9 cellular contexts compared by ENCODE assay signal in the genomic region with DNA sequence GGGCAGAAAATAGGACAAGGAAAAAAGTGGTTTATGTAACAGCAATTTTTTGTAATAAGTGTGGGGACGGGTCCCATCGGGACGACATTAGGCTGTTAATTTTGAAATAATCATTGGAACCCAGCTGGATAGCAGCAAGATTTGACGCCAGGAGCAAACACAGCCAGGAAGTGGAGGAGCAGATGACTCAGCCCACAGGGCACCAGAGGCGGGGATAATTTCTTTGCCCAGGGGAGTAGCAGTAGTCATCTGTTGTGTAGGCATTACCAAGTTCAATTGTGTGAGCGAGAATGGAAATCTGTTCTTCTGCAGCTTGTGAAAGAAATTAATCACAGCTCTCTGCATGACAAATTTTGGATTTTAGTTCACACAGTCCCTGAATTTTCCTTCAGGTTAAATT. TPM values are rescaled to one million over a fixed set of nuclear protein-coding genes. Genes with fewer than 3 reads are reported as not detected.
A peak's percentile ranks its signal among the peaks of the same experiment; 100 is the strongest.
DNase-seq lines count a peak whose midpoint lies in the region; ATAC-seq, FAIRE-seq and TF ChIP-seq lines count a peak whose summit lies in the region.
"Had no signal": no experiment of that assay in that cellular context is flagged by ENCODE, and none has a peak within 500 bp of the region (broad histone marks: within the 10 kb centered on the region; RNA-seq: fewer than 3 reads in every experiment).

No MANE protein-coding gene starts in this region.

- H3K4me3 ChIP-seq in coronary artery (peak overlapping the region; percentile 3), HepG2 (replicated peaks in 1 of 3; ENCODE audit: insufficient read depth in 1 of 3, low read depth in 2 of 3, low read length in 3 of 3) (no peak overlapping the region), thyroid gland (replicated peaks in 1 of 3) (no peak overlapping the region)

- no peaks in the 10 kb centered on the region for H4K20me1 ChIP-seq in HepG2 (ENCODE audit: insufficient read depth, low read length)

- no peak for TF ChIP-seq POLR2A in HepG2 (IDR thresholded peaks at IDR 0.05; ENCODE audit: insufficient read depth in 1 of 2, low read depth in 2 of 2, low read length in 2 of 2)
- TF ChIP-seq POLR2A in thyroid gland (IDR thresholded peaks at IDR 0.05), result no peak

- no peak for TF ChIP-seq RAD21 in HepG2 (CRISPR knock-in tag; IDR thresholded peaks at IDR 0.05)

- H3K27me3 ChIP-seq in HepG2 (ENCODE audit: control insufficient read depth in 1 of 2, insufficient read depth in 2 of 2, low read length in 2 of 2) (peaks cover 3 to 18% of the 10 kb centered on the region in 2 experiments; a peak in 4 of 5 replicates), thyroid gland (no peaks in the 10 kb centered on the region)
- H3K27me3 ChIP-seq in CD4-positive, alpha-beta T cell (ENCODE audit: control insufficient read depth, insufficient read depth, low read length), result no peaks in the 10 kb centered on the region

- no peaks in the 10 kb centered on the region for H3K79me2 ChIP-seq in HepG2 (ENCODE audit: insufficient read depth, low read length)

- FAIRE-seq in HepG2 (lab: Jason Lieb, UNC), result peak; percentile 52
- FAIRE-seq: G401.6 had no signal

- H3K27ac ChIP-seq in coronary artery (peak overlapping the region; percentile 31 to 67), HepG2 (ENCODE audit: extremely low read length, insufficient read depth, low read length) (no peak overlapping the region), thyroid gland (no peak overlapping the region)
- no peak overlapping the region for H3K27ac ChIP-seq in CD4-positive, alpha-beta T cell (ENCODE audit: low read depth, low read length)

- H2AFZ ChIP-seq in HepG2 (ENCODE audit: low read length), result no peak overlapping the region

- H3K27ac Mint-ChIP-seq in CD4-positive, alpha-beta T cell, result no peak overlapping the region

- no TSS peak for BruUV-seq in HepG2 (replicated peaks; lab: Mats Ljungman, UMichigan)

- no peaks in the 10 kb centered on the region for H3K9me3 Mint-ChIP-seq in CD4-positive, alpha-beta T cell

- ATAC-seq in HepG2, result peak; percentile 84
- ATAC-seq in CD4-positive, alpha-beta T cell (ENCODE audit: poor library complexity), result no peak

- H3K4me1 Mint-ChIP-seq in CD4-positive, alpha-beta T cell (ENCODE audit: low read depth), result no peaks in the 10 kb centered on the region

- intact Hi-C loops in HepG2 (cut with micrococcal nuclease; ENCODE audit: unreplicated experiment) (no loop called here), thyroid gland (cut with DNase I) (no loop called here)
- intact Hi-C loops in CD4-positive, alpha-beta T cell (cut with DNase I, micrococcal nuclease), result no loop called here

- no peak for TF ChIP-seq CTCF in coronary artery (IDR thresholded peaks at IDR 0.05)
- no peak for TF ChIP-seq CTCF in HepG2 (CRISPR knock-in tag; IDR thresholded peaks at IDR 0.05)
- TF ChIP-seq CTCF in thyroid gland (IDR thresholded peaks at IDR 0.05), result no peak
- TF ChIP-seq CTCF in CD4-positive, alpha-beta T cell (IDR thresholded peaks at IDR 0.05), result no peak

- no peak overlapping the region for H3K4me2 ChIP-seq in HepG2 (ENCODE audit: low read depth, low read length)

- POLR2A ChIA-PET in HepG2 (lab: Yijun Ruan, JAX), result interaction anchor here (1.5 kb wide), 1 partner anchor 22 kb away, joined by 3 read pairs; no protein-coding TSS in a partner anchor
- POLR2A ChIA-PET in CD4-positive, alpha-beta T cell (lab: Charles Lee), result no interaction called here

- DNase-seq in activated T-cell treated with anti-CD3 and anti-CD28 coated beads, Interleukin-2, amount 50 U/mL, for 48 hours, result peak; percentile 23 to 37
- no peak for DNase-seq in activated T-cell treated with anti-CD3 and anti-CD28 coated beads for 4 hours
- peak; percentile 54 to 89 for DNase-seq in NCI-H524 (lab: John Stamatoyannopoulos, UW)
- DNase-seq in coronary artery (ENCODE audit: low spot score), result peak; percentile 87
- peak; percentile 48 for DNase-seq in HepG2 (ENCODE audit: low spot score)
- peak; percentile 34 to 42 for DNase-seq in thyroid gland
- DNase-seq in CD4-positive, alpha-beta T cell, result no peak
- no peak for DNase-seq in NK-92 (lab: John Stamatoyannopoulos, UW; ENCODE audit: unreplicated experiment)

- CTCF ChIA-PET in HepG2 (lab: Yijun Ruan, JAX; ENCODE audit: low intra/inter-chr PET ratio, low total read pairs), result no interaction called here
- CTCF ChIA-PET in CD4-positive, alpha-beta T cell (lab: Charles Lee), result no interaction called here

- H3K36me3 Mint-ChIP-seq in CD4-positive, alpha-beta T cell (ENCODE audit: low read depth), result no peaks in the 10 kb centered on the region

- H3K9me3 ChIP-seq in HepG2 (ENCODE audit: low read length), result no peaks in the 10 kb centered on the region
- H3K9me3 ChIP-seq in thyroid gland, result no peaks in the 10 kb centered on the region
- H3K9me3 ChIP-seq in CD4-positive, alpha-beta T cell (ENCODE audit: control insufficient read depth, low read length), result no peaks in the 10 kb centered on the region

- in situ Hi-C loops in HepG2 (cut with HindIII; ENCODE audit: extremely low pct_ligation_motif_present, low pct_unique_long_range_greater_than_20kb), result no loop called here

- no peaks in the 10 kb centered on the region for H3K27me3 Mint-ChIP-seq in CD4-positive, alpha-beta T cell

- H3K4me1 ChIP-seq in HepG2 (ENCODE audit: insufficient read depth, low read length) (no peaks in the 10 kb centered on the region), thyroid gland (peaks cover 0 to 15% of the 10 kb centered on the region in 2 donors)

- no peak overlapping the region for H3K4me3 Mint-ChIP-seq in CD4-positive, alpha-beta T cell

- TF ChIP-seq EP300 in HepG2 (IDR thresholded peaks at IDR 0.05; ENCODE audit: low read depth in 2 of 2, low read length in 2 of 2), result no peak
- no peak for TF ChIP-seq EP300 in HepG2 (CRISPR knock-in tag; IDR thresholded peaks at IDR 0.05; ENCODE audit: borderline replicate concordance)

- no peak overlapping the region for H3K9ac ChIP-seq in HepG2 (ENCODE audit: insufficient read depth, low read depth, low read length)

- H3K36me3 ChIP-seq in HepG2 (replicated peaks in 1 of 2; ENCODE audit: control insufficient read depth in 1 of 2, insufficient read depth in 2 of 2, low read length in 2 of 2) (no peaks in the 10 kb centered on the region), thyroid gland (no peaks in the 10 kb centered on the region)

- WGBS in HepG2 (ENCODE audit: low lambda C conversion rate), result 18% methylated on average over 6 of the region's 6 CpGs
- WGBS in thyroid gland, 2 donors, result 61 to 67% methylated on average over 6 of the region's 6 CpGs

TF ChIP-seq in HepG2, 621 proteins besides CTCF, POLR2A, EP300 and RAD21:
- peak; percentile 61; the same call in 1 of the 2 replicates for TF ChIP-seq ETV5 (CRISPR knock-in tag; IDR thresholded peaks at IDR 0.05; ENCODE audit: borderline replicate concordance)
- TF ChIP-seq JUNB (CRISPR knock-in tag; IDR thresholded peaks at IDR 0.05; ENCODE audit: borderline replicate concordance), result no peak
- 0 out of 2 replicates have a peak, but pooled peaks have one; percentile 22 for TF ChIP-seq ELF3 (CRISPR knock-in tag; IDR thresholded peaks at IDR 0.05)
- TF ChIP-seq ELF1 (CRISPR knock-in tag; IDR thresholded peaks at IDR 0.05), result 0 out of 2 replicates have a peak, but pooled peaks have one; percentile 27
- peak; percentile 88 for TF ChIP-seq FOSL2 (CRISPR knock-in tag; IDR thresholded peaks at IDR 0.05)
- TF ChIP-seq ASH2L (IDR thresholded peaks at IDR 0.05; ENCODE audit: insufficient read length, low read depth, low read length), result no peak

RNA-seq across cellular contexts. Expression of gene RIN2, which starts 22.6 kb away (rescaled TPM):
- total RNA-seq in HepG2 (2016; rRNA removed; fragmentation: Illumina TruSeq; extraction: Trizol) (2.4 and 2.5 TPM in 2 replicates), thyroid gland (10 to 100 TPM; 64.5 to 89.4 (median 77.5) TPM)
- total RNA-seq in HepG2 (2016; cell fraction: cytosol; rRNA removed; fragmentation: Illumina TruSeq; extraction: Trizol; ENCODE audit: low read depth), result 0.97 and 1.3 TPM in 2 replicates
- 2.5 and 2.7 TPM in 2 replicates for total RNA-seq in HepG2 (2016; cell fraction: insoluble cytoplasmic fraction; rRNA removed; fragmentation: Illumina TruSeq; extraction: Trizol)
- 2.7 and 3.4 TPM in 2 replicates for total RNA-seq in HepG2 (2016; cell fraction: membrane; rRNA removed; fragmentation: Illumina TruSeq; extraction: Trizol)
- 2.6 and 4.1 TPM in 2 replicates for total RNA-seq in HepG2 (2016; cell fraction: nucleus; rRNA removed; fragmentation: Illumina TruSeq; extraction: Trizol)
- 5.1 and 6.3 TPM in 2 replicates for polyA plus RNA-seq in HepG2 (2011; rRNA removed)
- 2.9 and 3.5 TPM in 2 replicates for polyA plus RNA-seq in HepG2 (2011; cell fraction: cytosol; rRNA removed)
- 7.6 and 9.1 TPM in 2 replicates for polyA plus RNA-seq in HepG2 (2011; cell fraction: nucleus; rRNA removed)
- 8.9 and 11.8 TPM in 2 replicates for polyA plus RNA-seq in HepG2 (2012)
- polyA plus RNA-seq in HepG2 (2016; cell fraction: cytosol; fragmentation: Illumina TruSeq; extraction: Trizol; ENCODE audit: low read depth), result 1.6 TPM in 2 replicates
- polyA plus RNA-seq in HepG2 (2016; cell fraction: insoluble cytoplasmic fraction; fragmentation: Illumina TruSeq; extraction: Trizol; ENCODE audit: low read depth), result 1.5 and 1.8 TPM in 2 replicates
- polyA plus RNA-seq in HepG2 (2016; cell fraction: membrane; fragmentation: Illumina TruSeq; extraction: Trizol; ENCODE audit: low read depth), result 2.1 and 2.3 TPM in 2 replicates
- 2.1 and 2.4 TPM in 2 replicates for polyA plus RNA-seq in HepG2 (2016; cell fraction: nucleus; fragmentation: Illumina TruSeq; extraction: Trizol; ENCODE audit: insufficient read depth, low read depth)
- polyA minus RNA-seq in HepG2 (2011; rRNA and poly(A)+ RNA removed; ENCODE audit: low replicate concordance), result 10.0 and 31.5 TPM in 2 replicates
- polyA minus RNA-seq in HepG2 (2011; cell fraction: cytosol; rRNA and poly(A)+ RNA removed), result 7.6 and 13.8 TPM in 2 replicates
- polyA minus RNA-seq in HepG2 (2011; cell fraction: nucleus; rRNA and poly(A)+ RNA removed), result 28.8 and 31.8 TPM in 2 replicates
- total RNA-seq in CD4-positive, alpha-beta T cell, result under 1 TPM; 0.17 to 0.33 TPM

Comparison
In these comparisons a context has a peak if more than half of its experiments do, and no peak if none do; other contexts are left out.
1. DNase-seq: peak in activated T-cell treated with anti-CD3 and anti-CD28 coated beads, Interleukin-2, amount 50 U/mL, for 48 hours (2 of 2), NCI-H524 (2 of 2), coronary artery (single experiment), HepG2 (single experiment) and thyroid gland (2 of 2); none in activated T-cell treated with anti-CD3 and anti-CD28 coated beads for 4 hours (single experiment), CD4-positive, alpha-beta T cell (0 of 10) and NK-92 (single experiment).
2. H3K27ac ChIP-seq: peak in coronary artery (2 of 2); none in HepG2 (single experiment), thyroid gland (0 of 3) and CD4-positive, alpha-beta T cell (single experiment).
3. RNA of gene RIN2, which starts 22.6 kb away (total RNA-seq): 64.5 to 89.4 TPM in thyroid gland; 0.97 to 4.1 TPM in HepG2 and 0.17 to 0.33 TPM in CD4-positive, alpha-beta T cell; every median in the first group is over 10 times any median in the second.